In genomic region chr18:2882201-2882600, GRCh38 we compare ENCODE assay signal across 17 cellular contexts. TPM values are rescaled to one million over a fixed set of nuclear protein-coding genes. Genes with fewer than 3 reads are reported as not detected.
DNase-seq lines count a peak whose midpoint lies in the region; ATAC-seq, FAIRE-seq and TF ChIP-seq lines count a peak whose summit lies in the region.
"Had no signal": no experiment of that assay in that cellular context is flagged by ENCODE, and none has a peak within 500 bp of the region (broad histone marks: within the 10 kb centered on the region; RNA-seq: fewer than 3 reads in every experiment).

No MANE protein-coding gene starts in this region.

- peak overlapping the region; percentile 90 for H3K27ac ChIP-seq in AG04450 (ENCODE audit: low read depth, low read length)
- H3K27ac ChIP-seq in CD8-positive, alpha-beta memory T cell (ENCODE audit: low read depth, low read length) = no peak overlapping the region
- no peak overlapping the region for H3K27ac ChIP-seq in K562 (ENCODE audit: extremely low read depth, low read depth, low read length)
- H3K27ac ChIP-seq: body of pancreas, right lobe of liver had no signal

- H3K9me3 Mint-ChIP-seq in CD8-positive, alpha-beta memory T cell = peaks cover 3 to 8% (median 6%) of the 10 kb centered on the region in 5 donors
- H3K9me3 Mint-ChIP-seq in nephron progenitor cell = peaks cover 10% of the 10 kb centered on the region

- no peak overlapping the region for H3K4me3 ChIP-seq in AG04450 (ENCODE audit: low read depth, low read length)
- no peak overlapping the region for H3K4me3 ChIP-seq in CD8-positive, alpha-beta memory T cell (ENCODE audit: low read length)
- H3K4me3 ChIP-seq in K562 = no peak overlapping the region
- H3K4me3 ChIP-seq: body of pancreas, MG63, right lobe of liver had no signal

- peaks cover 0 to 11% (median 0%) of the 10 kb centered on the region in 3 donors for H3K36me3 Mint-ChIP-seq in CD8-positive, alpha-beta memory T cell
- peaks cover 14% of the 10 kb centered on the region for H3K36me3 Mint-ChIP-seq in nephron progenitor cell (ENCODE audit: low read depth)

- peak overlapping the region in 6 of 8 donors; percentile 43 to 93 (median 66) for H3K27ac Mint-ChIP-seq in CD8-positive, alpha-beta memory T cell
- peak overlapping the region; percentile 32 for H3K27ac Mint-ChIP-seq in nephron progenitor cell

- H3K27me3 ChIP-seq in AG04450 (ENCODE audit: control insufficient read depth, insufficient read depth, low read length) (no peaks in the 10 kb centered on the region), K562 (ENCODE audit: control insufficient read depth in 2 of 2, insufficient read depth in 2 of 2, low read length in 2 of 2) (peaks cover 11 to 25% of the 10 kb centered on the region in 2 experiments)
- H3K27me3 ChIP-seq in CD8-positive, alpha-beta memory T cell (ENCODE audit: insufficient read depth, low read length, poor library complexity, severe bottlenecking) = no peaks in the 10 kb centered on the region
- H3K27me3 ChIP-seq: body of pancreas, right lobe of liver had no signal

- no peak overlapping the region for H3K4me2 ChIP-seq in K562 (ENCODE audit: insufficient read depth, low read length)

- TF ChIP-seq POLR2A in K562 (conservative IDR thresholded peaks at IDR 0.05) = no peak

- H2AFZ ChIP-seq in K562 (ENCODE audit: low read depth, low read length) = no peak overlapping the region

- H3K79me2 ChIP-seq in K562 (ENCODE audit: control insufficient read depth, insufficient read depth, low read length) = no peaks in the 10 kb centered on the region

- peaks cover 0 to 1% of the 10 kb centered on the region in 2 donors for H3K27me3 Mint-ChIP-seq in CD8-positive, alpha-beta memory T cell
- H3K27me3 Mint-ChIP-seq in nephron progenitor cell (ENCODE audit: low read depth, poor library complexity) = peaks cover 15% of the 10 kb centered on the region

- no peak for FAIRE-seq in K562 (lab: Jason Lieb, UNC)
- FAIRE-seq: H1 had no signal

- no peaks in the 10 kb centered on the region for H4K20me1 ChIP-seq in K562 (replicated peaks; ENCODE audit: control insufficient read depth, insufficient read depth, low read length)

- H3K9ac ChIP-seq in K562 (ENCODE audit: insufficient read depth in 1 of 2, low read depth in 2 of 2, low read length in 2 of 2) = no peak overlapping the region

- ATAC-seq in K562 = no peak

- TF ChIP-seq RAD21 in K562 (CRISPR knock-in tag; conservative IDR thresholded peaks at IDR 0.05 in 1 of 2, IDR thresholded peaks at IDR 0.05 in 1 of 2) = no peak

- intact Hi-C loops in K562 (cut with micrococcal nuclease) = no loop called here

- TF ChIP-seq CTCF in AG04450 (IDR thresholded peaks at IDR 0.05; ENCODE audit: low read depth, low read length) = no peak
- no peak for TF ChIP-seq CTCF in K562 (IDR thresholded peaks at IDR 0.05 in 2 of 3, conservative IDR thresholded peaks at IDR 0.05 in 1 of 3; ENCODE audit: insufficient read depth in 2 of 3, low read depth in 1 of 3, low read length in 3 of 3)
- no peak for TF ChIP-seq CTCF in nephron progenitor cell (IDR thresholded peaks at IDR 0.05)

- BruUV-seq in K562 (replicated peaks; lab: Mats Ljungman, UMichigan) = no TSS peak

- CTCF ChIA-PET in AG04450 (lab: Charles Lee) (no interaction called here), K562 (lab: Yijun Ruan, JAX; ENCODE audit: low intra/inter-chr PET ratio) (no interaction called here)
- CTCF ChIA-PET in CD8-positive, alpha-beta memory T cell (lab: Charles Lee) = no interaction called here

- H3K36me3 ChIP-seq in CD8-positive, alpha-beta memory T cell (ENCODE audit: insufficient read depth, low read length) = no peaks in the 10 kb centered on the region
- no peaks in the 10 kb centered on the region for H3K36me3 ChIP-seq in K562 (ENCODE audit: control insufficient read depth, insufficient read depth, low read length)
- H3K36me3 ChIP-seq: MG63, right lobe of liver had no signal

- H3K4me1 ChIP-seq in CD8-positive, alpha-beta memory T cell (ENCODE audit: insufficient read depth, low read length) = peaks cover 35% of the 10 kb centered on the region
- H3K4me1 ChIP-seq in K562 (replicated peaks in 1 of 2; ENCODE audit: control insufficient read depth in 2 of 2, insufficient read depth in 2 of 2, low read length in 2 of 2) = peaks cover 0 to 8% of the 10 kb centered on the region in 2 experiments; a peak in 2 of 5 replicates
- H3K4me1 ChIP-seq: body of pancreas, right lobe of liver had no signal

- H3K4me1 Mint-ChIP-seq in CD8-positive, alpha-beta memory T cell = peaks cover 25 to 41% (median 35%) of the 10 kb centered on the region in 3 donors
- H3K4me1 Mint-ChIP-seq in nephron progenitor cell = peaks cover 41% of the 10 kb centered on the region

- no peak for TF ChIP-seq EP300 in K562 (IDR thresholded peaks at IDR 0.05; ENCODE audit: low read length)

- H3K4me3 Mint-ChIP-seq in CD8-positive, alpha-beta memory T cell = peak overlapping the region in 5 of 7 donors; percentile 32 to 82 (median 70)
- no peak overlapping the region for H3K4me3 Mint-ChIP-seq in nephron progenitor cell

- no peak for DNase-seq in AG04450 (ENCODE audit: low read depth, low spot score)
- DNase-seq in CD8-positive, alpha-beta memory T cell = no peak
- DNase-seq in K562 (ENCODE audit: extremely low read depth in 1 of 4, low spot score in 3 of 4) = no peak
- DNase-seq in nephron progenitor cell = no peak
- DNase-seq in cerebellar cortex (ENCODE audit: low spot score) = no peak
- DNase-seq in AG20443 (ENCODE audit: low spot score) = no peak
- no peak for DNase-seq in DMS79 (lab: John Stamatoyannopoulos, UW)
- DNase-seq in NK-92 treated with Interleukin-12 subunit alpha and Interleukin-12 subunit beta, amount 100 ng/mL, for 24 hours (lab: John Stamatoyannopoulos, UW) = no peak
- DNase-seq: activated T-cell treated with anti-CD3 and anti-CD28 coated beads, Interleukin-2, amount 50 U/mL, for 48 hours; C1 segment of cervical spinal cord; MG63; NCI-H187 treated with DMSO at 0.1 percent for 48 hours; NCI-H526; right lobe of liver; RPMI8226 had no signal

- in situ Hi-C loops in K562 (cut with MboI) = no loop called here

- WGBS in K562 (ENCODE audit: insufficient coverage, low coverage, missing lambda C conversion rate) = 41% methylated on average over 4 of the region's 4 CpGs

- no peaks in the 10 kb centered on the region for H3K9me3 ChIP-seq in AG04450 (ENCODE audit: control insufficient read depth, insufficient read depth, low read length)
- H3K9me3 ChIP-seq in CD8-positive, alpha-beta memory T cell (ENCODE audit: low read length) = no peaks in the 10 kb centered on the region
- peaks cover 3% of the 10 kb centered on the region for H3K9me3 ChIP-seq in K562 (replicated peaks; ENCODE audit: control insufficient read depth, insufficient read depth, low read depth, low read length)
- H3K9me3 ChIP-seq: body of pancreas, MG63, right lobe of liver had no signal

- H3K9me1 ChIP-seq in K562 (ENCODE audit: control insufficient read depth, insufficient read depth, low read length) = no peaks in the 10 kb centered on the region

- POLR2A ChIA-PET in AG04450 (lab: Yijun Ruan, JAX) (no interaction called here), K562 (lab: Yijun Ruan, JAX) (no interaction called here)
- POLR2A ChIA-PET in CD8-positive, alpha-beta memory T cell (lab: Charles Lee) = no interaction called here

TF ChIP-seq in K562, 482 proteins besides CTCF, POLR2A, EP300 and RAD21:
- TF ChIP-seq HNRNPUL1 (IDR thresholded peaks at IDR 0.05; ENCODE audit: low read length) = no peak
- peak; percentile 47; the same call in 1 of the 2 replicates for TF ChIP-seq ZNF121 (CRISPR knock-in tag; conservative IDR thresholded peaks at IDR 0.05)

RNA-seq across cellular contexts. Expression of gene EMILIN2, which starts 35.4 kb away (rescaled TPM):
- polyA plus RNA-seq in AG04450 (2011; rRNA removed) = 1.2 and 1.4 TPM in 2 replicates
- polyA minus RNA-seq in AG04450 (2011; rRNA and poly(A)+ RNA removed) = 0.78 and 1.1 TPM in 2 replicates
- total RNA-seq in CD8-positive, alpha-beta memory T cell = 10 to 100 TPM; 22.7 to 27.8 TPM
- polyA plus RNA-seq in CD8-positive, alpha-beta memory T cell = 4.5 TPM
- 0.76 and 1.1 TPM in 2 replicates for total RNA-seq in K562 (2011; cell fraction: chromatin; rRNA removed; ENCODE audit: low replicate concordance)
- 0.79 and 0.83 TPM in 2 replicates for total RNA-seq in K562 (2011; cell fraction: nucleolus; rRNA removed)
- total RNA-seq in K562 (2011; cell fraction: nucleoplasm; rRNA removed) = 0.69 and 0.88 TPM in 2 replicates
- 0.32 and 0.37 TPM in 2 replicates for total RNA-seq in K562 (2014; rRNA removed)
- total RNA-seq in K562 (2014; rRNA removed; fragmentation: Illumina TruSeq; extraction: Trizol) = 0.11 and 0.16 TPM in 2 replicates
- 0.07 and 0.11 TPM in 2 replicates for total RNA-seq in K562 (2015; rRNA removed; fragmentation: Illumina TruSeq; extraction: Trizol)
- 0.34 and 0.40 TPM in 2 replicates for total RNA-seq in K562 (2021)
- polyA plus RNA-seq in K562 (2011; rRNA removed) = 0.25 and 0.35 TPM in 2 replicates
- 0.44 and 0.69 TPM in 2 replicates for polyA plus RNA-seq in K562 (2011; cell fraction: cytosol; rRNA removed)
- polyA plus RNA-seq in K562 (2011; cell fraction: nucleus; rRNA removed) = 0.43 and 0.48 TPM in 2 replicates
- polyA plus RNA-seq in K562 (2012) = 0.21 and 0.26 TPM in 2 replicates
- polyA plus RNA-seq in K562 (2014; fragmentation: Illumina TruSeq; extraction: Trizol) = 0.19 and 0.24 TPM in 2 replicates
- under 1 TPM; 0.01 to 0.03 TPM for polyA plus RNA-seq in K562 (2014; fragmentation: Nextera tagmentation; extraction: Ambion mirVana)
- 0.20 and 0.40 TPM in 2 replicates for polyA plus RNA-seq in K562 (2014; rRNA removed)
- polyA minus RNA-seq in K562 (2011; rRNA and poly(A)+ RNA removed) = 0.63 and 1.0 TPM in 2 replicates
- polyA minus RNA-seq in K562 (2011; cell fraction: cytosol; rRNA and poly(A)+ RNA removed) = 0.38 and 0.91 TPM in 2 replicates
- polyA minus RNA-seq in K562 (2011; cell fraction: nucleus; rRNA and poly(A)+ RNA removed) = 0.13 and 0.78 TPM in 2 replicates
